9 cellular contexts compared by ENCODE assay signal in genomic region chr17:58710948-58711552, GRCh38. TPM values are rescaled to one million over a fixed set of nuclear protein-coding genes. Genes with fewer than 3 reads are reported as not detected.
DNase-seq lines count a peak whose midpoint lies in the region; ATAC-seq and TF ChIP-seq lines count a peak whose summit lies in the region.
"Had no signal": no experiment of that assay in that cellular context is flagged by ENCODE, and none has a peak within 500 bp of the region (broad histone marks: within the 10 kb centered on the region; RNA-seq: fewer than 3 reads in every experiment).

No MANE protein-coding gene starts in this region.

- TF ChIP-seq CTCF in BE2C (IDR thresholded peaks at IDR 0.05; ENCODE audit: low read depth, low read length) (peak; percentile 75), GM12873 (IDR thresholded peaks at IDR 0.05; ENCODE audit: insufficient read depth, low read depth, low read length, missing control alignments) (peak; percentile 61), glutamatergic neuron (IDR thresholded peaks at IDR 0.05; ENCODE audit: partially characterized antibody, unreplicated experiment) (peak; percentile 91)

- H3K4me1 Mint-ChIP-seq in activated T-cell treated with anti-CD3 and anti-CD28 coated beads, Interleukin-2, amount 50 U/mL, for 72 hours (ENCODE audit: low read depth): peaks cover 16% of the 10 kb centered on the region
- H3K4me1 Mint-ChIP-seq in glutamatergic neuron (ENCODE audit: low read depth, unreplicated experiment): no peaks in the 10 kb centered on the region

- H3K27ac Mint-ChIP-seq in activated T-cell treated with anti-CD3 and anti-CD28 coated beads, Interleukin-2, amount 50 U/mL, for 72 hours: peak overlapping the region; percentile 14
- H3K27ac Mint-ChIP-seq in glutamatergic neuron (ENCODE audit: unreplicated experiment): no peak overlapping the region

- peak; percentile 73 for DNase-seq in BE2C
- peak; percentile 17 for DNase-seq in NCI-H226
- DNase-seq in activated T-cell treated with anti-CD3 and anti-CD28 coated beads, Interleukin-2, amount 50 U/mL, for 72 hours: peak; percentile 28 to 34
- DNase-seq in glutamatergic neuron: no peak
- DNase-seq in stimulated activated CD4-positive, alpha-beta T cell treated with anti-CD3 and anti-CD28 coated beads, Interleukin-12 subunit alpha, Interleukin-12 subunit beta, amount 100 ng/mL, for 48 hours (ENCODE audit: low read depth in 2 of 3, low spot score in 1 of 3): peak in 2 of 3 donors; percentile 14 to 46
- DNase-seq in GDM1 (lab: John Stamatoyannopoulos, UW): no peak

- H3K9me3 ChIP-seq in BE2C: no peaks in the 10 kb centered on the region

- no peaks in the 10 kb centered on the region; the same call in 1 of the 2 replicates for H3K4me1 ChIP-seq in BE2C

- no peak overlapping the region for H3K4me3 ChIP-seq in BE2C (ENCODE audit: low read depth, low read length)

- no peak for ATAC-seq in activated T-cell treated with anti-CD3 and anti-CD28 coated beads, Interleukin-2, amount 50 U/mL, for 72 hours (replicated peaks in 1 of 2)
- no peak for ATAC-seq in HG02973 (IDR thresholded peaks at IDR 0.05; ENCODE audit: unreplicated experiment)

- no peaks in the 10 kb centered on the region for H3K27me3 Mint-ChIP-seq in activated T-cell treated with anti-CD3 and anti-CD28 coated beads, Interleukin-2, amount 50 U/mL, for 72 hours (ENCODE audit: low read depth)
- no peaks in the 10 kb centered on the region for H3K27me3 Mint-ChIP-seq in glutamatergic neuron (ENCODE audit: unreplicated experiment)

- no peaks in the 10 kb centered on the region for H3K27me3 ChIP-seq in BE2C

- peaks cover 8 to 22% of the 10 kb centered on the region in 2 donors for H3K36me3 Mint-ChIP-seq in activated T-cell treated with anti-CD3 and anti-CD28 coated beads, Interleukin-2, amount 50 U/mL, for 72 hours (ENCODE audit: insufficient read depth in 2 of 2)
- H3K36me3 Mint-ChIP-seq in glutamatergic neuron (ENCODE audit: unreplicated experiment): no peaks in the 10 kb centered on the region

- no peaks in the 10 kb centered on the region for H3K9me3 Mint-ChIP-seq in activated T-cell treated with anti-CD3 and anti-CD28 coated beads, Interleukin-2, amount 50 U/mL, for 72 hours
- H3K9me3 Mint-ChIP-seq in glutamatergic neuron (ENCODE audit: unreplicated experiment): no peaks in the 10 kb centered on the region

- peaks cover 10% of the 10 kb centered on the region for H3K36me3 ChIP-seq in BE2C

- no peak overlapping the region for H3K4me3 Mint-ChIP-seq in activated T-cell treated with anti-CD3 and anti-CD28 coated beads, Interleukin-2, amount 50 U/mL, for 72 hours
- H3K4me3 Mint-ChIP-seq in glutamatergic neuron (ENCODE audit: unreplicated experiment): no peak overlapping the region

RNA-seq across cellular contexts. Expression of gene RAD51C, which starts 18.6 kb away (rescaled TPM):
- polyA plus RNA-seq in BE2C (2012; ENCODE audit: insufficient read depth, insufficient read length, low read depth): 27.2 TPM
- 100 to 1,000 TPM in 1 of 2 donors, 10 to 100 TPM in 1; 81.2 to 105 TPM for total RNA-seq in activated T-cell treated with anti-CD3 and anti-CD28 coated beads, Interleukin-2, amount 50 U/mL, for 72 hours
- total RNA-seq in glutamatergic neuron (ENCODE audit: unreplicated experiment): 8.5 TPM

RNA-seq across cellular contexts. Expression of gene TEX14, which starts 19.2 kb away (rescaled TPM):
- polyA plus RNA-seq in BE2C (2012; ENCODE audit: insufficient read depth, insufficient read length, low read depth): 2.7 TPM
- total RNA-seq in activated T-cell treated with anti-CD3 and anti-CD28 coated beads, Interleukin-2, amount 50 U/mL, for 72 hours: under 1 TPM; 0.46 to 0.84 TPM
- total RNA-seq in glutamatergic neuron (ENCODE audit: unreplicated experiment): 0.20 TPM

RNA-seq across cellular contexts. Expression of gene PPM1E, which starts 44.6 kb away (rescaled TPM):
- polyA plus RNA-seq in BE2C (2012; ENCODE audit: insufficient read depth, insufficient read length, low read depth): 12.3 TPM
- under 1 TPM; 0.07 to 0.12 TPM for total RNA-seq in activated T-cell treated with anti-CD3 and anti-CD28 coated beads, Interleukin-2, amount 50 U/mL, for 72 hours
- total RNA-seq in glutamatergic neuron (ENCODE audit: unreplicated experiment): 52.5 TPM
- total RNA-seq: pulmonary artery endothelial cell had no signal

Comparison
In these comparisons a context has a peak if more than half of its experiments do, and no peak if none do; other contexts are left out.
1. DNase-seq: peak in BE2C (single experiment), NCI-H226 (single experiment), activated T-cell treated with anti-CD3 and anti-CD28 coated beads, Interleukin-2, amount 50 U/mL, for 72 hours (2 of 2) and stimulated activated CD4-positive, alpha-beta T cell treated with anti-CD3 and anti-CD28 coated beads, Interleukin-12 subunit alpha, Interleukin-12 subunit beta, amount 100 ng/mL, for 48 hours (2 of 3); none in glutamatergic neuron (single experiment) and GDM1 (single experiment).
2. RNA of gene PPM1E, which starts 44.6 kb away (total RNA-seq): 52.5 TPM in glutamatergic neuron (single experiment); 0.07 to 0.12 TPM in activated T-cell treated with anti-CD3 and anti-CD28 coated beads, Interleukin-2, amount 50 U/mL, for 72 hours; every median in the first group is over 10 times any median in the second.
3. Peak in every context shown above with its lines, with median percentiles within 50 percentile points of each other: CTCF ChIP-seq.